In genomic region chr1:228494970-228495853, GRCh38 we compare ENCODE assay signal across 17 cellular contexts. TPM values are rescaled to one million over a fixed set of nuclear protein-coding genes. Genes with fewer than 3 reads are reported as not detected.
DNase-seq lines count a peak whose midpoint lies in the region; ATAC-seq, FAIRE-seq and TF ChIP-seq lines count a peak whose summit lies in the region.
"Had no signal": no experiment of that assay in that cellular context is flagged by ENCODE, and none has a peak within 500 bp of the region (broad histone marks: within the 10 kb centered on the region; RNA-seq: fewer than 3 reads in every experiment).

No MANE protein-coding gene starts in this region.

- no peak overlapping the region for H3K4me3 Mint-ChIP-seq in activated T-cell treated with anti-CD3 and anti-CD28 coated beads, Interleukin-2, amount 50 U/mL, for 24 hours
- no peak overlapping the region for H3K4me3 Mint-ChIP-seq in activated T-cell treated with anti-CD3 and anti-CD28 coated beads, Interleukin-2, amount 50 U/mL, for 72 hours
- H3K4me3 Mint-ChIP-seq in nephron progenitor cell: no peak overlapping the region
- H3K4me3 Mint-ChIP-seq: CD4-positive, alpha-beta T cell had no signal

- RAD21 ChIA-PET in GM12878 (lab: Charles Lee; ENCODE audit: unreplicated experiment): no interaction called here

- H3K27ac Mint-ChIP-seq in activated T-cell treated with anti-CD3 and anti-CD28 coated beads, Interleukin-2, amount 50 U/mL, for 24 hours: no peak overlapping the region
- H3K27ac Mint-ChIP-seq in activated T-cell treated with anti-CD3 and anti-CD28 coated beads, Interleukin-2, amount 50 U/mL, for 72 hours: no peak overlapping the region
- peak overlapping the region; percentile 76 for H3K27ac Mint-ChIP-seq in nephron progenitor cell
- H3K27ac Mint-ChIP-seq: CD4-positive, alpha-beta T cell had no signal

- H3K4me1 ChIP-seq in HEK293 (ENCODE audit: control insufficient read depth, insufficient read depth, low read length): no peaks in the 10 kb centered on the region
- H3K4me1 ChIP-seq in GM12878 (ENCODE audit: control insufficient read depth, insufficient read depth, low read length): peaks cover 13% of the 10 kb centered on the region
- H3K4me1 ChIP-seq: BE2C had no signal

- no peaks in the 10 kb centered on the region for H3K9me3 ChIP-seq in HEK293 (ENCODE audit: control insufficient read depth, insufficient read depth, low read depth, low read length)
- H3K9me3 ChIP-seq in GM12878 (replicated peaks; ENCODE audit: control insufficient read depth, insufficient read depth, low read length): no peaks in the 10 kb centered on the region
- H3K9me3 ChIP-seq: BE2C had no signal

- peaks cover 4% of the 10 kb centered on the region for H3K79me2 ChIP-seq in GM12878 (ENCODE audit: control insufficient read depth, insufficient read depth, low read length)

- H3K27me3 Mint-ChIP-seq in activated T-cell treated with anti-CD3 and anti-CD28 coated beads, Interleukin-2, amount 50 U/mL, for 24 hours: no peaks in the 10 kb centered on the region
- no peaks in the 10 kb centered on the region for H3K27me3 Mint-ChIP-seq in activated T-cell treated with anti-CD3 and anti-CD28 coated beads, Interleukin-2, amount 50 U/mL, for 72 hours (ENCODE audit: low read depth)
- H3K27me3 Mint-ChIP-seq in nephron progenitor cell (ENCODE audit: low read depth, poor library complexity): peaks cover 7% of the 10 kb centered on the region
- H3K27me3 Mint-ChIP-seq: CD4-positive, alpha-beta T cell had no signal

- no peak overlapping the region for H3K4me2 ChIP-seq in GM12878 (ENCODE audit: control insufficient read depth, insufficient read depth)

- H3K9me3 Mint-ChIP-seq in activated T-cell treated with anti-CD3 and anti-CD28 coated beads, Interleukin-2, amount 50 U/mL, for 24 hours: no peaks in the 10 kb centered on the region
- H3K9me3 Mint-ChIP-seq in activated T-cell treated with anti-CD3 and anti-CD28 coated beads, Interleukin-2, amount 50 U/mL, for 72 hours: no peaks in the 10 kb centered on the region
- H3K9me3 Mint-ChIP-seq in nephron progenitor cell: no peaks in the 10 kb centered on the region
- H3K9me3 Mint-ChIP-seq: CD4-positive, alpha-beta T cell had no signal

- TF ChIP-seq CTCF in HEK293 (tag by site-specific recombination; IDR thresholded peaks at IDR 0.05) (no peak), GM12878 (IDR thresholded peaks at IDR 0.05 in 2 of 3, conservative IDR thresholded peaks at IDR 0.05 in 1 of 3; ENCODE audit: control insufficient read depth in 2 of 3, extremely low read depth in 1 of 3, insufficient read depth in 1 of 3, low read depth in 3 of 3, low read length in 3 of 3) (no peak), nephron progenitor cell (IDR thresholded peaks at IDR 0.05) (no peak)

- intact Hi-C loops in GM12878 (cut with micrococcal nuclease; ENCODE audit: unreplicated experiment): no loop called here

- H4K20me1 ChIP-seq in GM12878 (ENCODE audit: control insufficient read depth, insufficient read depth): no peaks in the 10 kb centered on the region

- H3K27me3 ChIP-seq in GM12878 (replicated peaks in 1 of 2; ENCODE audit: control insufficient read depth in 2 of 2, insufficient read depth in 2 of 2, low read length in 1 of 2): no peaks in the 10 kb centered on the region

- SMC1A ChIA-PET in GM12878 (lab: Charles Lee; ENCODE audit: uncharacterized antibody, unreplicated experiment): no interaction called here

- peaks cover 37% of the 10 kb centered on the region for H3K4me1 Mint-ChIP-seq in activated T-cell treated with anti-CD3 and anti-CD28 coated beads, Interleukin-2, amount 50 U/mL, for 24 hours (ENCODE audit: low read depth)
- peaks cover 43% of the 10 kb centered on the region for H3K4me1 Mint-ChIP-seq in activated T-cell treated with anti-CD3 and anti-CD28 coated beads, Interleukin-2, amount 50 U/mL, for 72 hours (ENCODE audit: low read depth)
- peaks cover 6% of the 10 kb centered on the region for H3K4me1 Mint-ChIP-seq in nephron progenitor cell

- H3K36me3 Mint-ChIP-seq in activated T-cell treated with anti-CD3 and anti-CD28 coated beads, Interleukin-2, amount 50 U/mL, for 24 hours (ENCODE audit: low read depth): peaks cover 76% of the 10 kb centered on the region
- peaks cover 16 to 37% of the 10 kb centered on the region in 2 donors for H3K36me3 Mint-ChIP-seq in activated T-cell treated with anti-CD3 and anti-CD28 coated beads, Interleukin-2, amount 50 U/mL, for 72 hours (ENCODE audit: insufficient read depth in 2 of 2)
- H3K36me3 Mint-ChIP-seq in nephron progenitor cell (ENCODE audit: low read depth): peaks cover 60% of the 10 kb centered on the region

- peaks cover 32 to 64% of the 10 kb centered on the region in 2 experiments for H3K36me3 ChIP-seq in HEK293 (ENCODE audit: control insufficient read depth in 2 of 2, insufficient read depth in 1 of 2, low read length in 2 of 2)
- peaks cover 7 to 19% of the 10 kb centered on the region in 2 experiments for H3K36me3 ChIP-seq in GM12878 (ENCODE audit: control insufficient read depth in 2 of 2, insufficient read depth in 2 of 2, low read length in 1 of 2)

- no peak overlapping the region for H3K9ac ChIP-seq in GM12878 (ENCODE audit: control insufficient read depth, insufficient read depth, low read length)

- ATAC-seq in activated T-cell treated with anti-CD3 and anti-CD28 coated beads, Interleukin-2, amount 50 U/mL, for 72 hours (replicated peaks in 1 of 2): no peak
- ATAC-seq in GM12878 (no peak), GM18907 (IDR thresholded peaks at IDR 0.05; ENCODE audit: unreplicated experiment) (no peak)

- no peak overlapping the region for H2AFZ ChIP-seq in GM12878 (ENCODE audit: control insufficient read depth, low read depth, low read length)

- POLR2A ChIA-PET in HEK293 (lab: Yijun Ruan, JAX) (no interaction called here), GM12878 (lab: Charles Lee) (no interaction called here)

- peak; percentile 53; the same call in 1 of the 2 replicates for TF ChIP-seq POLR2A in GM12878 (IDR thresholded peaks at IDR 0.05; ENCODE audit: low read depth, low read length)

- no peak for TF ChIP-seq EP300 in GM12878 (IDR thresholded peaks at IDR 0.05; ENCODE audit: borderline replicate concordance in 1 of 2, control insufficient read depth in 1 of 2, low read depth in 2 of 2, low read length in 2 of 2)

- CTCF ChIA-PET in HEK293 (lab: Yijun Ruan, JAX): no interaction called here
- CTCF ChIA-PET in GM12878 (lab: Yijun Ruan, JAX): no interaction called here

- FAIRE-seq in GM12878 (lab: Jason Lieb, UNC): no peak

- H3K4me3 ChIP-seq in HEK293 (ENCODE audit: low read depth, low read length) (no peak overlapping the region), GM12878 (no peak overlapping the region)

- WGBS in GM12878 (ENCODE audit: insufficient coverage, insufficient replicate concordance, low lambda C conversion rate, missing lambda C conversion rate): 93% methylated on average over 15 of the region's 15 CpGs

- BruUV-seq in GM12878 (replicated peaks; lab: Mats Ljungman, UMichigan): no TSS peak

- H3K27ac ChIP-seq in HEK293 (ENCODE audit: extremely low read depth, low read depth, low read length) (peak overlapping the region; percentile 13; the same call in 1 of the 2 replicates), GM12878 (ENCODE audit: control insufficient read depth, insufficient read depth) (no peak overlapping the region)

- in situ Hi-C loops in GM12878 (cut with MboI): no loop called here

- no peak for TF ChIP-seq RAD21 in GM12878 (IDR thresholded peaks at IDR 0.05; ENCODE audit: insufficient read depth, low read depth, low read length)

- DNase-seq in activated T-cell treated with anti-CD3 and anti-CD28 coated beads, Interleukin-2, amount 50 U/mL, for 24 hours: peak; percentile 25
- DNase-seq in activated T-cell treated with anti-CD3 and anti-CD28 coated beads, Interleukin-2, amount 50 U/mL, for 72 hours: no peak
- DNase-seq in GM12878 (ENCODE audit: low read depth, low spot score) (no peak), nephron progenitor cell (no peak), NCI-H2196 (lab: John Stamatoyannopoulos, UW; ENCODE audit: unreplicated experiment) (no peak)
- no peak for DNase-seq in activated CD4-positive, alpha-beta T cell treated with anti-CD3 and anti-CD28 coated beads, Interleukin-2, amount 50 U/mL, for 1 hour
- DNase-seq: 8988T; BE2C; Calu3; CD4-positive, alpha-beta T cell; DMS53; HCEC 1CT; NCI-H187; NCI-H446; NCI-H748 treated with DMSO at 0.1 percent for 48 hours had no signal

TF ChIP-seq in GM12878, 131 proteins besides CTCF, POLR2A, EP300 and RAD21:
- TF ChIP-seq USF2 (IDR thresholded peaks at IDR 0.05; ENCODE audit: borderline replicate concordance, low read depth, low read length) (no peak), SMARCA5 (IDR thresholded peaks at IDR 0.05) (no peak)

RNA-seq across cellular contexts. Expression of gene RNF187, which starts 8.0 kb away (rescaled TPM):
- 100 to 1,000 TPM; 306 to 339 TPM for total RNA-seq in activated T-cell treated with anti-CD3 and anti-CD28 coated beads, Interleukin-2, amount 50 U/mL, for 72 hours
- 14.5 and 16.0 TPM in 2 replicates for total RNA-seq in GM12878 (2013; cell fraction: nucleolus; rRNA removed)
- total RNA-seq in GM12878 (2014; rRNA removed) (27.1 and 40.0 TPM in 2 replicates), GM12878 (2014; rRNA removed; fragmentation: Illumina TruSeq; extraction: Trizol) (30.5 and 31.8 TPM in 2 replicates), GM12878 (2021) (116 and 125 TPM in 2 replicates)
- 21.0 TPM for polyA plus RNA-seq in GM12878 (2011; ENCODE audit: low read depth)
- polyA plus RNA-seq in GM12878 (2011; rRNA removed) (48.3 and 60.6 TPM in 2 replicates), GM12878 (2014; fragmentation: Illumina TruSeq; extraction: Trizol) (15.3 and 37.7 TPM in 2 replicates), GM12878 (2014; fragmentation: Nextera tagmentation; extraction: Ambion mirVana) (1 to 10 TPM; 2.6 to 9.7 TPM), GM12878 (2014; rRNA removed) (41.9 and 45.3 TPM in 2 replicates), GM12878 (2016; fragmentation: Nextera tagmentation; extraction: Ambion mirVana) (10 to 100 TPM in 1 of 2 experiments, 1 to 10 TPM in 1; 9.9 to 14.5 TPM)
- polyA plus RNA-seq in GM12878 (2011; cell fraction: cytosol; rRNA removed): 75.9 and 79.5 TPM in 2 replicates
- polyA plus RNA-seq in GM12878 (2011; cell fraction: nucleus; rRNA removed): 44.3 and 49.0 TPM in 2 replicates
- 53.3 and 70.1 TPM in 2 replicates for polyA plus RNA-seq in GM12878 (2012)
- polyA minus RNA-seq in GM12878 (2011; rRNA and poly(A)+ RNA removed): 36.0 and 60.5 TPM in 2 replicates
- 27.3 and 34.6 TPM in 2 replicates for polyA minus RNA-seq in GM12878 (2011; cell fraction: cytosol; rRNA and poly(A)+ RNA removed)
- 9.1 and 16.1 TPM in 2 replicates for polyA minus RNA-seq in GM12878 (2011; cell fraction: nucleus; rRNA and poly(A)+ RNA removed)
